Comparison of ENCODE assay signal across 23 cellular contexts in genomic region chr2:191358325-191359025, GRCh38.
DNase-seq lines count a peak whose midpoint lies in the region; ATAC-seq, FAIRE-seq and TF ChIP-seq lines count a peak whose summit lies in the region.
"Had no signal": no experiment of that assay in that cellular context is flagged by ENCODE, and none has a peak within 500 bp of the region (broad histone marks: within the 10 kb centered on the region; RNA-seq: fewer than 3 reads in every experiment).

No MANE protein-coding gene starts in this region.

- no peaks in the 10 kb centered on the region for H3K9me3 Mint-ChIP-seq in MCF 10A (ENCODE audit: unreplicated experiment)
- H3K9me3 Mint-ChIP-seq: activated T-cell treated with anti-CD3 and anti-CD28 coated beads, Interleukin-2, amount 50 U/mL, for 72 hours had no signal

- intact Hi-C loops in left cardiac atrium (cut with DNase I) (no loop called here), pancreas (cut with DNase I) (no loop called here), MCF 10A (cut with micrococcal nuclease) (no loop called here)

- H3K27ac ChIP-seq in pancreas = peak overlapping the region in 2 of 4 donors; percentile 10 to 11
- H3K27ac ChIP-seq: HL-60, spleen had no signal

- H3K4me3 ChIP-seq in pancreas (no peak overlapping the region), MG63 (no peak overlapping the region)
- H3K4me3 ChIP-seq: spleen had no signal

- no peaks in the 10 kb centered on the region for H3K27me3 ChIP-seq in pancreas
- H3K27me3 ChIP-seq in MG63 = no peaks in the 10 kb centered on the region
- H3K27me3 ChIP-seq: spleen had no signal

- CTCF ChIA-PET in MCF 10A (lab: Yijun Ruan, JAX) = no interaction called here

- DNase-seq in HTR-8/SVneo (ENCODE audit: insufficient read length, low spot score) (no peak), NCI-H526 treated with DMSO at 0.1 percent for 48 hours (lab: John Stamatoyannopoulos, UW) (peak; percentile 60), left cardiac atrium (peak; percentile 43), pancreas (peak in 3 of 6 donors; percentile 30 to 37 (median 36)), MCF 10A (ENCODE audit: unreplicated experiment) (no peak), MG63 (no peak)
- DNase-seq: activated CD4-positive, alpha-beta T cell treated with anti-CD3 and anti-CD28 coated beads, Interleukin-2, amount 10 ng/mL, durations not matched to agents 24 days and 14 days; activated naive CD4-positive, alpha-beta T cell treated with anti-CD3 and anti-CD28 coated beads for 36 hours; activated T-cell treated with anti-CD3 and anti-CD28 coated beads, Interleukin-2, amount 50 U/mL, for 72 hours; CD4-positive, alpha-beta memory T cell; cortex of kidney; DMS 273 treated with DMSO at 0.1 percent for 48 hours; H9; NCI-H2081 treated with DMSO at 0.1 percent for 48 hours; SK-N-SH; spleen; stimulated activated CD4-positive, alpha-beta T cell treated with anti-CD3 and anti-CD28 coated beads, Interleukin-4, amount 100 ng/mL, for 1 hour; stimulated activated naive B cell treated with anti-CD40 and anti-IgM and Interleukin-4, amounts not matched to agents 10 μg/mL and 1 μg/mL and 100 μg/mL, for 72 hours; T-helper 17 cell had no signal

- no peaks in the 10 kb centered on the region for H3K9me3 ChIP-seq in pancreas
- no peaks in the 10 kb centered on the region; the same call in 1 of the 2 replicates for H3K9me3 ChIP-seq in MG63
- H3K9me3 ChIP-seq: SK-N-SH had no signal

- H3K4me1 Mint-ChIP-seq in MCF 10A (ENCODE audit: insufficient read depth, unreplicated experiment) = peaks cover 10% of the 10 kb centered on the region
- H3K4me1 Mint-ChIP-seq: activated CD4-positive, alpha-beta T cell treated with anti-CD3 and anti-CD28 coated beads, Interleukin-2, amount 10 ng/mL, durations not matched to agents 24 days and 14 days; CD4-positive, alpha-beta memory T cell; stimulated activated naive B cell treated with anti-CD40 and anti-IgM and Interleukin-4, amounts not matched to agents 10 μg/mL and 1 μg/mL and 100 μg/mL, for 72 hours; T-helper 17 cell had no signal

- no peaks in the 10 kb centered on the region for H3K36me3 ChIP-seq in pancreas
- H3K36me3 ChIP-seq in MG63 = peaks cover 42% of the 10 kb centered on the region
- H3K36me3 ChIP-seq: spleen had no signal

- ATAC-seq in left cardiac atrium (peak; percentile 82 to 91), pancreas (peak; percentile 73 to 92 (median 85)), HG03097 (IDR thresholded peaks at IDR 0.05; ENCODE audit: low FRiP score, unreplicated experiment) (no peak)
- ATAC-seq: activated T-cell treated with anti-CD3 and anti-CD28 coated beads, Interleukin-2, amount 50 U/mL, for 72 hours; stimulated activated naive B cell treated with anti-CD40 and anti-IgM and Interleukin-4, amounts not matched to agents 10 μg/mL and 1 μg/mL and 100 μg/mL, for 72 hours; T-helper 17 cell had no signal

- POLR2A ChIA-PET in MCF 10A (lab: Yijun Ruan, JAX) = interaction anchor here (1.2 kb wide), 1 partner anchor 30 kb away, joined by 5 read pairs; no protein-coding TSS in a partner anchor

- no peaks in the 10 kb centered on the region for H3K27me3 Mint-ChIP-seq in MCF 10A (ENCODE audit: insufficient read depth, unreplicated experiment)
- H3K27me3 Mint-ChIP-seq: activated CD4-positive, alpha-beta T cell treated with anti-CD3 and anti-CD28 coated beads, Interleukin-2, amount 10 ng/mL, durations not matched to agents 24 days and 14 days; stimulated activated naive B cell treated with anti-CD40 and anti-IgM and Interleukin-4, amounts not matched to agents 10 μg/mL and 1 μg/mL and 100 μg/mL, for 72 hours had no signal

- no TSS peak for BruUV-seq in MCF 10A (replicated peaks; lab: Mats Ljungman, UMichigan)

- WGBS in pancreas, 2 donors = 31 to 43% methylated on average over 11 of the region's 11 CpGs

- no peak overlapping the region for H3K27ac Mint-ChIP-seq in MCF 10A (ENCODE audit: low read depth, unreplicated experiment)
- H3K27ac Mint-ChIP-seq: activated CD4-positive, alpha-beta T cell treated with anti-CD3 and anti-CD28 coated beads, Interleukin-2, amount 10 ng/mL, durations not matched to agents 24 days and 14 days; activated naive CD4-positive, alpha-beta T cell treated with anti-CD3 and anti-CD28 coated beads for 36 hours; activated T-cell treated with anti-CD3 and anti-CD28 coated beads, Interleukin-2, amount 50 U/mL, for 72 hours; CD4-positive, alpha-beta memory T cell; stimulated activated naive B cell treated with anti-CD40 and anti-IgM and Interleukin-4, amounts not matched to agents 10 μg/mL and 1 μg/mL and 100 μg/mL, for 72 hours; T-helper 17 cell had no signal

- FAIRE-seq in HTR-8/SVneo (lab: Jason Lieb, UNC) = peak; percentile 82
- FAIRE-seq in pancreas (lab: Jason Lieb, UNC) = no peak
- FAIRE-seq: endometrium, RCC 7860 had no signal

- TF ChIP-seq CTCF in pancreas (IDR thresholded peaks at IDR 0.05) (no peak), MCF 10A (IDR thresholded peaks at IDR 0.05; ENCODE audit: unreplicated experiment) (no peak)

- no peak overlapping the region for H3K4me3 Mint-ChIP-seq in MCF 10A (ENCODE audit: unreplicated experiment)
- H3K4me3 Mint-ChIP-seq: activated CD4-positive, alpha-beta T cell treated with anti-CD3 and anti-CD28 coated beads, Interleukin-2, amount 10 ng/mL, durations not matched to agents 24 days and 14 days; activated naive CD4-positive, alpha-beta T cell treated with anti-CD3 and anti-CD28 coated beads for 36 hours; activated T-cell treated with anti-CD3 and anti-CD28 coated beads, Interleukin-2, amount 50 U/mL, for 72 hours; CD4-positive, alpha-beta memory T cell; H9; stimulated activated naive B cell treated with anti-CD40 and anti-IgM and Interleukin-4, amounts not matched to agents 10 μg/mL and 1 μg/mL and 100 μg/mL, for 72 hours; T-helper 17 cell had no signal

- peaks cover 0 to 17% (median 16%) of the 10 kb centered on the region in 3 donors for H3K4me1 ChIP-seq in pancreas
- H3K4me1 ChIP-seq: spleen had no signal

- peaks cover 43% of the 10 kb centered on the region for H3K36me3 Mint-ChIP-seq in MCF 10A (ENCODE audit: insufficient read depth, unreplicated experiment)
- H3K36me3 Mint-ChIP-seq: CD4-positive, alpha-beta memory T cell had no signal

Comparison
In these comparisons a context has a peak if more than half of its experiments do, and no peak if none do; other contexts are left out.
1. DNase-seq: peak in NCI-H526 treated with DMSO at 0.1 percent for 48 hours (single experiment) and left cardiac atrium (single experiment); none in HTR-8/SVneo (single experiment), MCF 10A (single experiment) and MG63 (single experiment).